ENCODE assay signal across 8 cellular contexts in genomic region chr7:39621784-39622411, GRCh38. TPM values are rescaled to one million over a fixed set of nuclear protein-coding genes. Genes with fewer than 3 reads are reported as not detected.
A peak's percentile ranks its signal among the peaks of the same experiment; 100 is the strongest.
DNase-seq lines count a peak whose midpoint lies in the region; TF ChIP-seq lines count a peak whose summit lies in the region.

No MANE protein-coding gene starts in this region.

- CTCF ChIA-PET in AG04449 (lab: Yijun Ruan, JAX), result interaction anchor here (0.7 to 4.6 kb wide), 5 partner anchors 8 to 126 kb away, joined by 3 to 26 read pairs (median 10); no protein-coding TSS in a partner anchor

- POLR2A ChIA-PET in AG04449 (lab: Yijun Ruan, JAX), result interaction anchor here (1.0 to 1.8 kb wide), 3 partner anchors 13 to 88 kb away, joined by 3 to 7 read pairs (median 5); no protein-coding TSS in a partner anchor

- H3K4me3 ChIP-seq in AG04449 (ENCODE audit: low read depth, low read length) (peak overlapping the region; percentile 77; the same call in 1 of the 2 replicates), epithelial cell of proximal tubule (ENCODE audit: low read depth, low read length) (peak overlapping the region; percentile 80)

- TF ChIP-seq CTCF in AG04449 (IDR thresholded peaks at IDR 0.05; ENCODE audit: insufficient read depth, low read length, missing control alignments) (no peak), GM20000 (IDR thresholded peaks at IDR 0.05; ENCODE audit: extremely low read depth, missing control alignments) (no peak), epithelial cell of proximal tubule (conservative IDR thresholded peaks at IDR 0.05; ENCODE audit: low read depth, low read length) (no peak)

- DNase-seq in AG04449 (ENCODE audit: low read depth, low spot score) (no peak), GM20000 (ENCODE audit: low spot score) (peak; percentile 59), NOMO-1 treated with DMSO at 0.1 percent for 48 hours (lab: John Stamatoyannopoulos, UW; ENCODE audit: unreplicated experiment) (peak; percentile 83), epithelial cell of proximal tubule (ENCODE audit: low read depth) (no peak), A172 (ENCODE audit: low spot score) (no peak), DMS153 (lab: John Stamatoyannopoulos, UW) (no peak), globus pallidus (ENCODE audit: low spot score) (no peak)
- DNase-seq in stimulated activated CD4-positive, alpha-beta T cell treated with anti-CD3 and anti-CD28 coated beads, Interleukin-12 subunit alpha, Interleukin-12 subunit beta, amount 100 ng/mL, for 4 hours, result no peak

RNA-seq across cellular contexts. Expression of gene RALA, which starts 1.5 kb away (rescaled TPM):
- 23.8 and 24.2 TPM in 2 replicates for total RNA-seq in epithelial cell of proximal tubule
- 30.2 and 32.4 TPM in 2 replicates for total RNA-seq in A172 (2014; rRNA removed; shearing (Covaris generic))

RNA-seq across cellular contexts. Expression of gene YAE1, which starts 55.7 kb away (rescaled TPM):
- total RNA-seq in epithelial cell of proximal tubule, result 20.5 and 20.9 TPM in 2 replicates
- total RNA-seq in A172 (2014; rRNA removed; shearing (Covaris generic)), result 54.2 and 59.0 TPM in 2 replicates

Comparison
In these comparisons a context has a peak if more than half of its experiments do, and no peak if none do; other contexts are left out.
1. DNase-seq: peak in GM20000 (single experiment) and NOMO-1 treated with DMSO at 0.1 percent for 48 hours (single experiment); none in AG04449 (single experiment), epithelial cell of proximal tubule (single experiment), A172 (single experiment), DMS153 (single experiment), stimulated activated CD4-positive, alpha-beta T cell treated with anti-CD3 and anti-CD28 coated beads, Interleukin-12 subunit alpha, Interleukin-12 subunit beta, amount 100 ng/mL, for 4 hours (single experiment) and globus pallidus (single experiment).